ENCODE assay signal across 19 cellular contexts in the genomic region with DNA sequence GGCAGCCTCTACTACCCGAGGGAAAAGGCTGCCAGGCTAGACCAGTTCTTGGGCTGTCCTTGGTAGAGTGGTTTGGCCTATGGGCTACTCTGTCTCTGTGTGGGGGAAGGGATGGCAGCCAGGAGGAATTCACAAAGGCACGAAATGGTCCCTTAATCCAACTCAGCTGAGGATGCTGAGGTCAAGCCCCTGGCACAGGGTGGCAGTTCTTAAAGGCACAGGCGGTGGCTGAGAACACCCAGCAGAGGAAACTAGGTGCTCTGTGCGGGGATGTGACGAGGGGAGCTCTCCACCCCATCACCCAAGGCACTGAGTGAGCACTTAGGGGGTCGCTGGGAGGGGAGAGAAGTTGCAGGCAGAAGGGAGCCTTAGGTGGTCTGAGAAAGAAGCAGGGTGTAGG. TPM values are rescaled to one million over a fixed set of nuclear protein-coding genes. Genes with fewer than 3 reads are reported as not detected.
A peak's percentile ranks its signal among the peaks of the same experiment; 100 is the strongest.
DNase-seq lines count a peak whose midpoint lies in the region; ATAC-seq and TF ChIP-seq lines count a peak whose summit lies in the region.
"Had no signal": no experiment of that assay in that cellular context is flagged by ENCODE, and none has a peak within 500 bp of the region (broad histone marks: within the 10 kb centered on the region; RNA-seq: fewer than 3 reads in every experiment).

TSS of gene MFRP (minus strand) at position 101 of the 400 bp plus-strand sequence. CDS start 192 bp downstream, outside the sequence.

- H3K9me3 ChIP-seq in lower lobe of right lung (no peaks in the 10 kb centered on the region), suprapubic skin (no peaks in the 10 kb centered on the region)
- H3K9me3 ChIP-seq: Peyer's patch had no signal

- peak; percentile 8 for DNase-seq in lower lobe of right lung
- peak; percentile 88 for DNase-seq in retinal pigment epithelial cell (ENCODE audit: low read depth)
- DNase-seq in suprapubic skin (ENCODE audit: low spot score in 2 of 2), result no peak
- DNase-seq in head of caudate nucleus, result no peak
- DNase-seq in activated T-helper 2 cell treated with anti-CD3 and anti-CD28 coated beads, Interferon-gamma antibody, Interleukin-2, Interleukin-4, amounts not matched to agents 10 μg/mL and 5 μg/mL and 100 μg/mL, durations not matched to agents 14 hours and 24 hours and 36 hours (ENCODE audit: low spot score), result no peak
- DNase-seq: CD4-positive, CD25-positive, alpha-beta regulatory T cell; GF-D8; Kasumi-1; NCI-H1417; NCI-H1694 treated with DMSO at 0.1 percent for 48 hours; NCI-H2081 treated with DMSO at 0.1 percent for 48 hours; NCI-H446; NCI-H526; Peyer's patch had no signal

- peaks cover 17% of the 10 kb centered on the region for H3K27me3 Mint-ChIP-seq in brain
- H3K27me3 Mint-ChIP-seq in activated T-helper 2 cell treated with anti-CD3 and anti-CD28 coated beads, Interferon-gamma antibody, Interleukin-2, Interleukin-4, amounts not matched to agents 10 μg/mL and 5 μg/mL and 100 μg/mL, durations not matched to agents 14 hours and 24 hours and 36 hours (ENCODE audit: low read depth), result peaks cover 31% of the 10 kb centered on the region

- H3K36me3 Mint-ChIP-seq in brain, result no peaks in the 10 kb centered on the region
- no peaks in the 10 kb centered on the region for H3K36me3 Mint-ChIP-seq in activated T-helper 2 cell treated with anti-CD3 and anti-CD28 coated beads, Interferon-gamma antibody, Interleukin-2, Interleukin-4, amounts not matched to agents 10 μg/mL and 5 μg/mL and 100 μg/mL, durations not matched to agents 14 hours and 24 hours and 36 hours (ENCODE audit: low read depth)
- H3K36me3 Mint-ChIP-seq: CD4-positive, CD25-positive, alpha-beta regulatory T cell had no signal

- intact Hi-C loops in lower lobe of right lung (cut with DNase I), result no loop called here
- intact Hi-C loops in head of caudate nucleus (cut with DNase I), result no loop called here
- intact Hi-C loops in activated T-helper 2 cell treated with anti-CD3 and anti-CD28 coated beads, Interferon-gamma antibody, Interleukin-2, Interleukin-4, amounts not matched to agents 10 μg/mL and 5 μg/mL and 100 μg/mL, durations not matched to agents 14 hours and 24 hours and 36 hours (cut with micrococcal nuclease), result no loop called here

- no peak for ATAC-seq in lower lobe of right lung
- no peak for ATAC-seq in HG02970 (IDR thresholded peaks at IDR 0.05; ENCODE audit: low FRiP score, unreplicated experiment)

- H3K27ac ChIP-seq in lower lobe of right lung (no peak within 1 kb of the TSS), suprapubic skin (peak within 1 kb of the TSS; percentile 75)
- H3K27ac ChIP-seq: Peyer's patch had no signal

- WGBS in suprapubic skin, result 55% methylated on average over 6 of the region's 6 CpGs

- H3K27ac Mint-ChIP-seq in brain, result peak within 1 kb of the TSS in 3 of 5 experiments; percentile 38 to 87 (median 69)
- H3K27ac Mint-ChIP-seq in activated T-helper 2 cell treated with anti-CD3 and anti-CD28 coated beads, Interferon-gamma antibody, Interleukin-2, Interleukin-4, amounts not matched to agents 10 μg/mL and 5 μg/mL and 100 μg/mL, durations not matched to agents 14 hours and 24 hours and 36 hours, result no peak within 1 kb of the TSS

- H3K9me3 Mint-ChIP-seq in brain, result peaks cover 0 to 2% (median 0%) of the 10 kb centered on the region in 5 experiments
- H3K9me3 Mint-ChIP-seq in activated T-helper 2 cell treated with anti-CD3 and anti-CD28 coated beads, Interferon-gamma antibody, Interleukin-2, Interleukin-4, amounts not matched to agents 10 μg/mL and 5 μg/mL and 100 μg/mL, durations not matched to agents 14 hours and 24 hours and 36 hours, result no peaks in the 10 kb centered on the region

- no peak for TF ChIP-seq POLR2A in suprapubic skin (IDR thresholded peaks at IDR 0.05)

- no peaks in the 10 kb centered on the region for H3K27me3 ChIP-seq in lower lobe of right lung (ENCODE audit: low read depth)
- no peaks in the 10 kb centered on the region for H3K27me3 ChIP-seq in suprapubic skin
- H3K27me3 ChIP-seq: Peyer's patch had no signal

- H3K36me3 ChIP-seq in lower lobe of right lung (no peaks in the 10 kb centered on the region), suprapubic skin (no peaks in the 10 kb centered on the region)
- H3K36me3 ChIP-seq: Peyer's patch had no signal

- H3K4me1 ChIP-seq in lower lobe of right lung (peaks cover 2% of the 10 kb centered on the region), suprapubic skin (peaks cover 15% of the 10 kb centered on the region)

- no peak within 1 kb of the TSS for H3K4me3 ChIP-seq in lower lobe of right lung
- H3K4me3 ChIP-seq in retinal pigment epithelial cell (ENCODE audit: low read length), result peak within 1 kb of the TSS; percentile 47
- no peak within 1 kb of the TSS for H3K4me3 ChIP-seq in suprapubic skin
- H3K4me3 ChIP-seq: Peyer's patch had no signal

- H3K4me3 Mint-ChIP-seq in brain, result no peak within 1 kb of the TSS
- no peak within 1 kb of the TSS for H3K4me3 Mint-ChIP-seq in activated T-helper 2 cell treated with anti-CD3 and anti-CD28 coated beads, Interferon-gamma antibody, Interleukin-2, Interleukin-4, amounts not matched to agents 10 μg/mL and 5 μg/mL and 100 μg/mL, durations not matched to agents 14 hours and 24 hours and 36 hours (ENCODE audit: low read depth)

- peaks cover 23% of the 10 kb centered on the region for H3K4me1 Mint-ChIP-seq in brain
- H3K4me1 Mint-ChIP-seq in activated T-helper 2 cell treated with anti-CD3 and anti-CD28 coated beads, Interferon-gamma antibody, Interleukin-2, Interleukin-4, amounts not matched to agents 10 μg/mL and 5 μg/mL and 100 μg/mL, durations not matched to agents 14 hours and 24 hours and 36 hours (ENCODE audit: low read depth), result peaks cover 4% of the 10 kb centered on the region
- H3K4me1 Mint-ChIP-seq: CD4-positive, CD25-positive, alpha-beta regulatory T cell had no signal

- TF ChIP-seq CTCF in brain (conservative IDR thresholded peaks at IDR 0.05), result no peak
- no peak for TF ChIP-seq CTCF in lower lobe of right lung (IDR thresholded peaks at IDR 0.05)
- TF ChIP-seq CTCF in retinal pigment epithelial cell (conservative IDR thresholded peaks at IDR 0.05; ENCODE audit: low read depth, low read length), result no peak
- TF ChIP-seq CTCF in suprapubic skin (IDR thresholded peaks at IDR 0.05), result no peak

- no peak for TF ChIP-seq EP300 in suprapubic skin (IDR thresholded peaks at IDR 0.05)

RNA-seq across cellular contexts. Expression of gene MFRP, which starts in this region (rescaled TPM):
- not detected for polyA plus RNA-seq in brain (ENCODE audit: insufficient read depth, low read depth, low replicate concordance)
- total RNA-seq in lower lobe of right lung (not detected), suprapubic skin (under 1 TPM in 1 of 4 donors, not detected in 3; 0.11 TPM)
- not detected in 2 replicates for total RNA-seq in activated T-helper 2 cell treated with anti-CD3 and anti-CD28 coated beads, Interferon-gamma antibody, Interleukin-2, Interleukin-4, amounts not matched to agents 10 μg/mL and 5 μg/mL and 100 μg/mL, durations not matched to agents 14 hours and 24 hours and 36 hours
- total RNA-seq: CD4-positive, CD25-positive, alpha-beta regulatory T cell; MCF 10A; OCI-LY7; Peyer's patch had no signal
- polyA plus RNA-seq: BJ; CD4-positive, CD25-positive, alpha-beta regulatory T cell had no signal

Comparison
In these comparisons a context has a peak if more than half of its experiments do, and no peak if none do; other contexts are left out.
1. Peak in DNase-seq in lower lobe of right lung; RNA of the gene not detected or under 1 TPM.